Comparison of ENCODE assay signal across 8 cellular contexts in the genomic region with DNA sequence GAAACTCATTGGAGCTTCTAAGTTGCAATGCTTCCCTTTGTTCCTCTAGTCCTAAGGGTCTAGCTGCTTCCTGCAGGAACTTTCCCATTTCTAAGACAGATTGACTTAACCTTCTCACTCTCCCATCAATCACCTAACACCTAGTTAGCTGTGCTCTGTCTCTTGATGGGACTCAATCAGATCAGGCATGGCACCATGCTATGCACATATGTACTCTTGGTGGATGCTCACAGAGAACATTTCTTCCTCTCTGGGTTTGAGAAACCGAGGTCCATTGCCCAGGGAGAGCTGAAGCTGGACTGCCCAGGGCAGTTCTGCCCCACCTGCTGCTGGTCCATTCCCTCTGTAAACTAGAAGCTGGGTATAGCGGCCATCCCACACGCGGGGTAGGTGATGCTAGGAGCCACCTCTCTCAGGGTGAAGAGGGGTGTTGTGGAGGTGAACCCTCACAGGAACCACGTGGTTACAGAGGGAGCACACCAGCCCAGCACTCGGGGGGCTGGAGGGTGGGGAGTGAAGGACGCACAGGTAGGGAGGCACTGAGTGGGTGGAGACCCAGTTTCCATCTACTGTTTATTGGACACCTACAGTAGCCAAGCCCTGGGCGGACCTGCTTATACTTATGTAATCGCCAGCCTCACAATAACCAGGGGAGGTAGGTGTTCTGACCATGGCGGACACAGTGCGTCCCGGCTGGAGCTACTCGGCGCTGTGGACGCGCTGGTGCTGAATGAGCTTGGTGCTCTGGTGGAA. TPM values are rescaled to one million over a fixed set of nuclear protein-coding genes. Genes with fewer than 3 reads are reported as not detected.
DNase-seq lines count a peak whose midpoint lies in the region; ATAC-seq and TF ChIP-seq lines count a peak whose summit lies in the region.

No MANE protein-coding gene starts in this region.

- TF ChIP-seq POLR2A in esophagus muscularis mucosa (IDR thresholded peaks at IDR 0.05; ENCODE audit: low read depth) (no peak), sigmoid colon (IDR thresholded peaks at IDR 0.05) (no peak)

- TF ChIP-seq CTCF in esophagus muscularis mucosa (IDR thresholded peaks at IDR 0.05) (no peak), sigmoid colon (IDR thresholded peaks at IDR 0.05) (no peak)

- peaks cover 39% of the 10 kb centered on the region for H3K4me1 Mint-ChIP-seq in T-helper 17 cell

- WGBS in esophagus muscularis mucosa = 60% methylated on average over 9 of the region's 16 CpGs
- 47 to 64% methylated on average over 16 of the region's 16 CpGs for WGBS in sigmoid colon, 2 donors
- WGBS in aorta, 2 donors = 56 to 61% methylated on average over 16 of the region's 16 CpGs

- DNase-seq in G401 (ENCODE audit: low spot score) = peak; percentile 56
- no peak for DNase-seq in T-helper 17 cell
- DNase-seq in esophagus muscularis mucosa (ENCODE audit: extremely low spot score) = no peak
- DNase-seq in sigmoid colon = no peak
- DNase-seq in aorta = no peak
- DNase-seq in epidermal melanocyte (ENCODE audit: insufficient read length, low spot score) = no peak
- no peak for DNase-seq in effector CD8-positive, alpha-beta T cell (lab: John Stamatoyannopoulos, UW)
- DNase-seq in SHP77 treated with DMSO at 0.1 percent for 48 hours (lab: John Stamatoyannopoulos, UW) = no peak

- H3K9me3 ChIP-seq in T-helper 17 cell (ENCODE audit: control insufficient read depth, low read length, poor library complexity, severe bottlenecking) (no peaks in the 10 kb centered on the region), esophagus muscularis mucosa (no peaks in the 10 kb centered on the region), sigmoid colon (no peaks in the 10 kb centered on the region), aorta (ENCODE audit: control insufficient read depth, low read length) (no peaks in the 10 kb centered on the region)

- H3K27ac ChIP-seq in esophagus muscularis mucosa (replicated peaks in 1 of 4) (peak overlapping the region; percentile 64 to 83 (median 72)), sigmoid colon (peak overlapping the region; percentile 57 to 71 (median 65)), aorta (ENCODE audit: low read depth in 1 of 2, low read length in 2 of 2) (no peak overlapping the region)

- intact Hi-C loops in esophagus muscularis mucosa (cut with DNase I) = no loop called here
- intact Hi-C loops in sigmoid colon (cut with DNase I) = no loop called here
- intact Hi-C loops in aorta (cut with DNase I) = no loop called here

- H3K27me3 Mint-ChIP-seq in T-helper 17 cell = no peaks in the 10 kb centered on the region

- no peak for ATAC-seq in T-helper 17 cell
- no peak for ATAC-seq in aorta (ENCODE audit: low FRiP score)

- TF ChIP-seq EP300 in esophagus muscularis mucosa (IDR thresholded peaks at IDR 0.05) = no peak
- no peak for TF ChIP-seq EP300 in sigmoid colon (IDR thresholded peaks at IDR 0.05)

- in situ Hi-C loops in G401 (cut with HindIII; ENCODE audit: low sequenced_read_pairs) = no loop called here

- H3K4me3 Mint-ChIP-seq in T-helper 17 cell = peak overlapping the region; percentile 94

- H3K4me1 ChIP-seq in esophagus muscularis mucosa (peaks cover 43 to 58% (median 58%) of the 10 kb centered on the region in 4 donors), sigmoid colon (peaks cover 0 to 49% (median 44%) of the 10 kb centered on the region in 4 donors), aorta (ENCODE audit: control insufficient read depth in 1 of 2, insufficient read depth in 2 of 2, low read length in 2 of 2) (no peaks in the 10 kb centered on the region)

- peaks cover 0 to 8% (median 0%) of the 10 kb centered on the region in 4 donors for H3K27me3 ChIP-seq in esophagus muscularis mucosa
- H3K27me3 ChIP-seq in sigmoid colon = no peaks in the 10 kb centered on the region
- H3K27me3 ChIP-seq in aorta (ENCODE audit: control insufficient read depth in 1 of 2, insufficient read depth in 2 of 2, low read length in 1 of 2) = no peaks in the 10 kb centered on the region

- H3K36me3 Mint-ChIP-seq in T-helper 17 cell (ENCODE audit: low read depth) = no peaks in the 10 kb centered on the region

- peak overlapping the region; percentile 54 for H3K27ac Mint-ChIP-seq in T-helper 17 cell

- H3K4me3 ChIP-seq in esophagus muscularis mucosa (peak overlapping the region; percentile 50 to 63 (median 54)), sigmoid colon (peak overlapping the region; percentile 33 to 51 (median 41)), aorta (ENCODE audit: low read length in 2 of 2) (no peak overlapping the region)

- H3K36me3 ChIP-seq in esophagus muscularis mucosa (peaks cover 4 to 14% (median 9%) of the 10 kb centered on the region in 4 donors), sigmoid colon (peaks cover 3 to 10% (median 5%) of the 10 kb centered on the region in 4 donors), aorta (ENCODE audit: control insufficient read depth in 1 of 2, insufficient read depth in 2 of 2, low read length in 1 of 2) (no peaks in the 10 kb centered on the region)

RNA-seq across cellular contexts. Expression of gene UBE2M, which starts 3.1 kb away (rescaled TPM):
- 187 and 192 TPM in 2 replicates for total RNA-seq in G401 (2014; rRNA removed; shearing (Covaris generic))
- total RNA-seq in T-helper 17 cell (10 to 100 TPM; 36.1 to 63.5 TPM), esophagus muscularis mucosa (10 to 100 TPM; 36.1 to 54.9 (median 45.8) TPM), sigmoid colon (10 to 100 TPM; 22.4 to 37.5 (median 30.3) TPM), aorta (10 to 100 TPM; 47.5 to 57.7 TPM)
- polyA plus RNA-seq in sigmoid colon (10 to 100 TPM; 48.0 to 58.5 (median 57.8) TPM), aorta (10 to 100 TPM; 47.1 to 51.2 TPM)

RNA-seq across cellular contexts. Expression of gene CHMP2A, which starts 6.6 kb away (rescaled TPM):
- total RNA-seq in G401 (2014; rRNA removed; shearing (Covaris generic)) = 71.9 and 97.7 TPM in 2 replicates
- total RNA-seq in T-helper 17 cell (10 to 100 TPM; 74.8 to 88.8 TPM), esophagus muscularis mucosa (100 to 1,000 TPM; 124 to 145 (median 141) TPM), sigmoid colon (100 to 1,000 TPM; 101 to 144 (median 136) TPM), aorta (10 to 100 TPM; 94.9 to 99.8 TPM)
- polyA plus RNA-seq in sigmoid colon (100 to 1,000 TPM; 196 to 372 (median 300) TPM), aorta (100 to 1,000 TPM; 186 to 208 TPM)

RNA-seq across cellular contexts. Expression of gene MZF1, which starts 11.6 kb away (rescaled TPM):
- 9.4 and 10.7 TPM in 2 replicates for total RNA-seq in G401 (2014; rRNA removed; shearing (Covaris generic))
- total RNA-seq in T-helper 17 cell (10 to 100 TPM; 29.9 to 34.0 TPM), esophagus muscularis mucosa (10 to 100 TPM; 20.5 to 29.3 (median 22.4) TPM), sigmoid colon (10 to 100 TPM; 13.6 to 31.5 (median 20.1) TPM), aorta (10 to 100 TPM; 17.7 to 31.9 TPM)
- polyA plus RNA-seq in sigmoid colon (10 to 100 TPM in 1 of 3 donors, 1 to 10 TPM in 2; 5.8 to 28.7 (median 9.0) TPM), aorta (10 to 100 TPM in 1 of 2 donors, 1 to 10 TPM in 1; 6.3 to 81.5 TPM)

RNA-seq across cellular contexts. Expression of gene TRIM28, which starts 17.7 kb away (rescaled TPM):
- total RNA-seq in G401 (2014; rRNA removed; shearing (Covaris generic)) = 579 and 1,015 TPM in 2 replicates
- total RNA-seq in T-helper 17 cell (100 to 1,000 TPM; 427 to 525 TPM), esophagus muscularis mucosa (100 to 1,000 TPM; 152 to 319 (median 264) TPM), sigmoid colon (100 to 1,000 TPM; 157 to 236 (median 207) TPM), aorta (100 to 1,000 TPM; 167 to 179 TPM)
- polyA plus RNA-seq in sigmoid colon (100 to 1,000 TPM in 2 of 3 donors, 10 to 100 TPM in 1; 84.8 to 223 (median 150) TPM), aorta (100 to 1,000 TPM in 1 of 2 donors, 10 to 100 TPM in 1; 76.5 to 210 TPM)

RNA-seq across cellular contexts. Expression of gene ZBTB45, which starts 41.9 kb away (rescaled TPM):
- total RNA-seq in G401 (2014; rRNA removed; shearing (Covaris generic)) = 6.1 and 6.6 TPM in 2 replicates
- total RNA-seq in T-helper 17 cell (1 to 10 TPM; 7.0 to 8.2 TPM), esophagus muscularis mucosa (10 to 100 TPM in 2 of 4 donors, 1 to 10 TPM in 2; 8.8 to 20.0 (median 12.1) TPM), sigmoid colon (10 to 100 TPM in 1 of 4 donors, 1 to 10 TPM in 3; 7.6 to 13.8 (median 8.4) TPM), aorta (10 to 100 TPM; 12.2 to 15.6 TPM)
- polyA plus RNA-seq in sigmoid colon (10 to 100 TPM in 1 of 3 donors, 1 to 10 TPM in 2; 4.9 to 10.2 (median 6.0) TPM), aorta (1 to 10 TPM; 3.0 to 8.1 TPM)

Comparison
In these comparisons a context has a peak if more than half of its experiments do, and no peak if none do; other contexts are left out.
1. H3K27ac ChIP-seq: peak in esophagus muscularis mucosa (4 of 4) and sigmoid colon (4 of 4); none in aorta (0 of 2).
2. H3K4me3 ChIP-seq: peak in esophagus muscularis mucosa (4 of 4) and sigmoid colon (4 of 4); none in aorta (0 of 2).